8 cellular contexts compared by ENCODE assay signal in genomic region chr16:30950516-30951073, GRCh38. TPM values are rescaled to one million over a fixed set of nuclear protein-coding genes. Genes with fewer than 3 reads are reported as not detected.
DNase-seq lines count a peak whose midpoint lies in the region; ATAC-seq, FAIRE-seq and TF ChIP-seq lines count a peak whose summit lies in the region.

No MANE protein-coding gene starts in this region.

- no peaks in the 10 kb centered on the region for H4K20me1 ChIP-seq in SK-N-SH (ENCODE audit: insufficient read depth)

- no peak overlapping the region for H3K9ac ChIP-seq in SK-N-SH
- H3K9ac ChIP-seq in kidney (ENCODE audit: low read length in 2 of 2), result peak overlapping the region; percentile 51 to 79
- peak overlapping the region in 3 of 5 donors; percentile 76 to 83 (median 83) for H3K9ac ChIP-seq in subcutaneous abdominal adipose tissue (ENCODE audit: low read length in 5 of 5)

- H3K27ac ChIP-seq in SK-N-SH (ENCODE audit: low read depth in 2 of 2, low read length in 1 of 2) (peak overlapping the region in 1 of 2 experiments; percentile 91; a peak in 3 of 4 replicates), kidney (ENCODE audit: low read depth in 2 of 2, low read length in 2 of 2) (no peak overlapping the region), subcutaneous abdominal adipose tissue (ENCODE audit: low read depth, low read length) (peak overlapping the region; percentile 72)

- no peaks in the 10 kb centered on the region for H3K9me2 ChIP-seq in SK-N-SH

- no peak overlapping the region for H2AFZ ChIP-seq in SK-N-SH (ENCODE audit: low read depth)

- intact Hi-C loops in kidney (cut with DNase I), result no loop called here

- H3K9me3 Mint-ChIP-seq in activated naive CD8-positive, alpha-beta T cell treated with anti-CD3 and anti-CD28 coated beads, Interleukin-2, amount 10 ng/mL, durations not matched to agents 7 days and 5 days, result no peaks in the 10 kb centered on the region

- no peak for FAIRE-seq in kidney (lab: Jason Lieb, UNC)

- H3K27me3 ChIP-seq in SK-N-SH (ENCODE audit: insufficient read depth) (no peaks in the 10 kb centered on the region), subcutaneous abdominal adipose tissue (ENCODE audit: control insufficient read depth in 5 of 5, insufficient read depth in 4 of 5, low read length in 5 of 5) (no peaks in the 10 kb centered on the region)

- 83% methylated on average over 8 of the region's 8 CpGs for WGBS in SK-N-SH (ENCODE audit: low lambda C conversion rate)

- H3K36me3 ChIP-seq in SK-N-SH (replicated peaks in 1 of 2; ENCODE audit: control insufficient read depth in 1 of 2, insufficient read depth in 2 of 2, low read length in 1 of 2) (peaks cover 0 to 7% of the 10 kb centered on the region in 2 experiments), kidney (ENCODE audit: control insufficient read depth in 1 of 2, insufficient read depth in 2 of 2, low read length in 2 of 2) (no peaks in the 10 kb centered on the region), subcutaneous abdominal adipose tissue (ENCODE audit: control insufficient read depth in 5 of 5, insufficient read depth in 5 of 5, low read length in 5 of 5) (peaks cover 0 to 18% (median 8%) of the 10 kb centered on the region in 5 donors)

- no peaks in the 10 kb centered on the region for H3K9me3 ChIP-seq in SK-N-SH
- H3K9me3 ChIP-seq in kidney (ENCODE audit: control insufficient read depth in 1 of 2, low read length in 2 of 2), result no peaks in the 10 kb centered on the region
- H3K9me3 ChIP-seq in subcutaneous abdominal adipose tissue (ENCODE audit: control insufficient read depth in 5 of 5, low read length in 5 of 5), result no peaks in the 10 kb centered on the region

- TF ChIP-seq EP300 in SK-N-SH (IDR thresholded peaks at IDR 0.05; ENCODE audit: borderline replicate concordance in 1 of 2, low read depth in 1 of 2, low read length in 1 of 2), result no peak

- H3K27me3 Mint-ChIP-seq in activated naive CD8-positive, alpha-beta T cell treated with anti-CD3 and anti-CD28 coated beads, Interleukin-2, amount 10 ng/mL, durations not matched to agents 7 days and 5 days, result no peaks in the 10 kb centered on the region

- peak overlapping the region; percentile 97 for H3K4me2 ChIP-seq in SK-N-SH

- H3K36me3 Mint-ChIP-seq in activated naive CD8-positive, alpha-beta T cell treated with anti-CD3 and anti-CD28 coated beads, Interleukin-2, amount 10 ng/mL, durations not matched to agents 7 days and 5 days, result peaks cover 5% of the 10 kb centered on the region

- DNase-seq in SK-N-SH (no peak), kidney (no peak), NCI-H2196 treated with DMSO at 0.1 percent for 48 hours (lab: John Stamatoyannopoulos, UW; ENCODE audit: unreplicated experiment) (no peak)
- DNase-seq in activated naive CD8-positive, alpha-beta T cell treated with anti-CD3 and anti-CD28 coated beads, Interleukin-2, amount 10 ng/mL, durations not matched to agents 7 days and 5 days, result no peak

- H3K4me1 Mint-ChIP-seq in activated naive CD8-positive, alpha-beta T cell treated with anti-CD3 and anti-CD28 coated beads, Interleukin-2, amount 10 ng/mL, durations not matched to agents 7 days and 5 days, result peaks cover 16% of the 10 kb centered on the region

- CTCF ChIA-PET in SK-N-SH (lab: Yijun Ruan, JAX), result interaction anchor here (0.9 to 6.4 kb wide), 5 partner anchors 9 to 192 kb away, joined by 3 to 45 read pairs (median 6); no protein-coding TSS in a partner anchor

- no peak for TF ChIP-seq RAD21 in SK-N-SH (IDR thresholded peaks at IDR 0.05; ENCODE audit: low read length)

- TF ChIP-seq CTCF in SK-N-SH (IDR thresholded peaks at IDR 0.05) (no peak), kidney (IDR thresholded peaks at IDR 0.05; ENCODE audit: borderline replicate concordance, extremely low read depth, insufficient read depth) (no peak)

- H3K4me1 ChIP-seq in SK-N-SH (ENCODE audit: control insufficient read depth in 1 of 2, insufficient read depth in 2 of 2, low read depth in 1 of 2, low read length in 1 of 2) (peaks cover 0 to 29% of the 10 kb centered on the region in 2 experiments; a peak in 1 of 4 replicates), kidney (ENCODE audit: control insufficient read depth in 1 of 2, insufficient read depth in 1 of 2, low read depth in 1 of 2, low read length in 2 of 2) (peaks cover 15 to 26% of the 10 kb centered on the region in 2 donors), subcutaneous abdominal adipose tissue (ENCODE audit: control insufficient read depth in 5 of 5, insufficient read depth in 5 of 5, low read length in 5 of 5) (peaks cover 8 to 55% (median 46%) of the 10 kb centered on the region in 5 donors)

- peak overlapping the region; percentile 85 for H3K27ac Mint-ChIP-seq in activated naive CD8-positive, alpha-beta T cell treated with anti-CD3 and anti-CD28 coated beads, Interleukin-2, amount 10 ng/mL, durations not matched to agents 7 days and 5 days

- POLR2A ChIA-PET in SK-N-SH (lab: Yijun Ruan, JAX), result interaction anchor here (0.6 to 1.0 kb wide), 2 partner anchors 123 to 145 kb away, joined by 3 read pairs; partner anchors contain the start of gene ZNF668
- POLR2A ChIA-PET in activated naive CD8-positive, alpha-beta T cell treated with anti-CD3 and anti-CD28 coated beads, Interleukin-2, amount 10 ng/mL, durations not matched to agents 7 days and 5 days (lab: Charles Lee), result interaction anchor here (0.7 to 1.8 kb wide), 8 partner anchors 9 to 229 kb away, joined by 3 to 8 read pairs (median 4); partner anchors contain the start of genes FUS, ZNF646 and ZNF668

- peak overlapping the region; percentile 80 to 93 for H3K4me3 ChIP-seq in SK-N-SH (ENCODE audit: low read depth in 2 of 2, low read length in 1 of 2)
- H3K4me3 ChIP-seq in kidney (ENCODE audit: low read length in 2 of 2), result peak overlapping the region; percentile 81 to 89
- H3K4me3 ChIP-seq in subcutaneous abdominal adipose tissue (ENCODE audit: low read depth in 1 of 5, low read length in 5 of 5), result peak overlapping the region; percentile 71 to 96 (median 81)

- peaks cover 55% of the 10 kb centered on the region for H3F3A ChIP-seq in SK-N-SH (replicated peaks; ENCODE audit: insufficient read depth)

- ATAC-seq in SK-N-SH treated with all-trans-retinoic acid at 6 μM for 48 hours, result no peak
- ATAC-seq in activated naive CD8-positive, alpha-beta T cell treated with anti-CD3 and anti-CD28 coated beads, Interleukin-2, amount 10 ng/mL, durations not matched to agents 7 days and 5 days (ENCODE audit: low read depth), result no peak
- ATAC-seq in HG03571 (IDR thresholded peaks at IDR 0.05; ENCODE audit: unreplicated experiment), result no peak
- no peak for ATAC-seq in GM18868 (IDR thresholded peaks at IDR 0.05; ENCODE audit: unreplicated experiment)

- peaks cover 12% of the 10 kb centered on the region for H3K79me2 ChIP-seq in SK-N-SH (ENCODE audit: insufficient read depth)

- H3K4me3 Mint-ChIP-seq in activated naive CD8-positive, alpha-beta T cell treated with anti-CD3 and anti-CD28 coated beads, Interleukin-2, amount 10 ng/mL, durations not matched to agents 7 days and 5 days, result peak overlapping the region; percentile 90

TF ChIP-seq in SK-N-SH, 30 proteins besides CTCF, POLR2A, EP300 and RAD21 (continues in another document):
- TF ChIP-seq POLR2AphosphoS5 (IDR thresholded peaks at IDR 0.05; ENCODE audit: low read depth, low read length) (no peak), GABPA (IDR thresholded peaks at IDR 0.05; ENCODE audit: low read depth) (no peak), TAF1 (IDR thresholded peaks at IDR 0.05; ENCODE audit: borderline replicate concordance, low read depth, low read length) (no peak), FOSL2 (IDR thresholded peaks at IDR 0.05; ENCODE audit: borderline replicate concordance, low read depth) (no peak)

RNA-seq across cellular contexts. Expression of gene ORAI3, which starts 1.7 kb away (rescaled TPM):
- 29.0 and 31.8 TPM in 2 replicates for polyA plus RNA-seq in SK-N-SH (2012; rRNA removed)
- polyA plus RNA-seq in SK-N-SH (2012; cell fraction: cytosol; rRNA removed), result 23.3 and 28.4 TPM in 2 replicates
- 32.0 and 34.8 TPM in 2 replicates for polyA plus RNA-seq in SK-N-SH (2012; cell fraction: nucleus; rRNA removed)
- 10 to 100 TPM; 24.6 to 25.8 TPM for total RNA-seq in activated naive CD8-positive, alpha-beta T cell treated with anti-CD3 and anti-CD28 coated beads, Interleukin-2, amount 10 ng/mL, durations not matched to agents 7 days and 5 days
- 23.1 TPM for total RNA-seq in kidney
- 32.3 TPM for polyA plus RNA-seq in kidney (ENCODE audit: insufficient read depth, low read depth, low replicate concordance)

RNA-seq across cellular contexts. Expression of gene SETD1A, which starts 7.0 kb away (rescaled TPM):
- polyA plus RNA-seq in SK-N-SH (2012; rRNA removed) (2.4 and 6.8 TPM in 2 replicates), kidney (ENCODE audit: insufficient read depth, low read depth, low replicate concordance) (4.8 TPM)
- polyA plus RNA-seq in SK-N-SH (2012; cell fraction: cytosol; rRNA removed), result 4.2 and 6.8 TPM in 2 replicates
- 18.8 and 24.8 TPM in 2 replicates for polyA plus RNA-seq in SK-N-SH (2012; cell fraction: nucleus; rRNA removed)
- total RNA-seq in activated naive CD8-positive, alpha-beta T cell treated with anti-CD3 and anti-CD28 coated beads, Interleukin-2, amount 10 ng/mL, durations not matched to agents 7 days and 5 days, result 10 to 100 TPM; 27.6 to 33.4 TPM
- 18.8 TPM for total RNA-seq in kidney

RNA-seq across cellular contexts. Expression of gene FBXL19, which starts 27.2 kb away (rescaled TPM):
- polyA plus RNA-seq in SK-N-SH (2012; rRNA removed) (18.3 and 20.6 TPM in 2 replicates), kidney (ENCODE audit: insufficient read depth, low read depth, low replicate concordance) (7.4 TPM)
- polyA plus RNA-seq in SK-N-SH (2012; cell fraction: cytosol; rRNA removed), result 8.6 and 15.1 TPM in 2 replicates
- 31.4 and 33.9 TPM in 2 replicates for polyA plus RNA-seq in SK-N-SH (2012; cell fraction: nucleus; rRNA removed)
- 10 to 100 TPM; 20.1 to 24.4 TPM for total RNA-seq in activated naive CD8-positive, alpha-beta T cell treated with anti-CD3 and anti-CD28 coated beads, Interleukin-2, amount 10 ng/mL, durations not matched to agents 7 days and 5 days
- 18.9 TPM for total RNA-seq in kidney

RNA-seq across cellular contexts. Expression of gene HSD3B7, which starts 34.4 kb away (rescaled TPM):
- polyA plus RNA-seq in SK-N-SH (2012; rRNA removed), result 12.2 and 12.9 TPM in 2 replicates
- 5.6 and 9.0 TPM in 2 replicates for polyA plus RNA-seq in SK-N-SH (2012; cell fraction: cytosol; rRNA removed)
- polyA plus RNA-seq in SK-N-SH (2012; cell fraction: nucleus; rRNA removed), result 19.5 and 19.7 TPM in 2 replicates
- 10 to 100 TPM in 1 of 2 experiments, 1 to 10 TPM in 1; 8.5 to 10.9 TPM for total RNA-seq in activated naive CD8-positive, alpha-beta T cell treated with anti-CD3 and anti-CD28 coated beads, Interleukin-2, amount 10 ng/mL, durations not matched to agents 7 days and 5 days
- total RNA-seq in kidney, result 40.5 TPM
- polyA plus RNA-seq in kidney (ENCODE audit: insufficient read depth, low read depth, low replicate concordance), result 24.4 TPM

RNA-seq across cellular contexts. Expression of gene CTF1, which starts 54.2 kb away (rescaled TPM):
- polyA plus RNA-seq in SK-N-SH (2012; rRNA removed) (35.9 and 45.7 TPM in 2 replicates), kidney (ENCODE audit: insufficient read depth, low read depth, low replicate concordance) (13.0 TPM)
- polyA plus RNA-seq in SK-N-SH (2012; cell fraction: cytosol; rRNA removed), result 25.7 and 32.1 TPM in 2 replicates
- polyA plus RNA-seq in SK-N-SH (2012; cell fraction: nucleus; rRNA removed), result 25.1 and 26.3 TPM in 2 replicates
- under 1 TPM; 0.19 to 0.37 TPM for total RNA-seq in activated naive CD8-positive, alpha-beta T cell treated with anti-CD3 and anti-CD28 coated beads, Interleukin-2, amount 10 ng/mL, durations not matched to agents 7 days and 5 days
- total RNA-seq in kidney, result 7.3 TPM
